Comparison of ENCODE assay signal across 2 cellular contexts in the genomic region with DNA sequence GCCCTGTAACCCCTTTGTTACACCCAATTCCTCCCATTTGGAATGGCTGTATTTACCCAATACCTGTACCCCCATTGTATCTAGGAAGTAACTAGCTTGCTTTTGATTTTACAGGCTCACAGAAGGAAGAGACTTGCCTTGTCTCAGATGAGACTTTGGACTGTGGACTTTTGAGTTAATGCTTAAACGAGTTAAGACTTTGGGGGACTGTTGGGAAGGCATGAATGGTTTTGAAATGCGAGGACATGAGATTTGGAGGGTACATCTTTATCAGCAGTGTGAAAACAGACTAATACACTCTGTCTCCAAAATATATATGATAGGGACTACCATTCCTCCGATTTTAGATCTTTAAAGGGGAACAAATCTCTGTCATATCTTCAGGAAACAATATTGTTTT. TPM values are rescaled to one million over a fixed set of nuclear protein-coding genes. Genes with fewer than 3 reads are reported as not detected.
"Had no signal": no experiment of that assay in that cellular context is flagged by ENCODE, and none has a peak within 500 bp of the region (broad histone marks: within the 10 kb centered on the region; RNA-seq: fewer than 3 reads in every experiment).

No MANE protein-coding gene starts in this region.

RNA-seq across cellular contexts. Expression of gene GLIPR1L2, which starts 51.6 kb away (rescaled TPM):
- total RNA-seq: M059J, PC-3 had no signal
